In the genomic region with DNA sequence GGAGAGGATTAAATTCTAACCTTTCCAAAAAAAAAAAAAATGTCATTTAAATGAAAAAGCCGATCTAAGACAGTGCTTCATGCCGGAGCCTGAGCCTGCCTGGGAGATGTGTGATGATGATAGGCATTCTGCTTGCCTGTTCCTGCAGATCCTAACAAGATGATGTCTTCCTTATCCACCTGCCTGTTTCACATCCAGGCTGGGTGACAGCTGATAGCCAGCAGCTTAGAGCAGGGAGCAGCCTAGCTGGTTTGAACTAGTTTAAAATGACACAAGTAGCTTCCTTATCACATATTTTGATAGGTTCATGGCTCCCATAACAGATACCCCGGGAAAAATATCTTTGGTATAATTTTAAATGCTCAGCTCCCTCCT, we compare ENCODE assay signal across 33 cellular contexts.
DNase-seq lines count a peak whose midpoint lies in the region; ATAC-seq, FAIRE-seq and TF ChIP-seq lines count a peak whose summit lies in the region.
"Had no signal": no experiment of that assay in that cellular context is flagged by ENCODE, and none has a peak within 500 bp of the region (broad histone marks: within the 10 kb centered on the region; RNA-seq: fewer than 3 reads in every experiment).

No MANE protein-coding gene starts in this region.

- peak overlapping the region in 2 of 3 experiments; percentile 27 to 31 for H3K4me3 ChIP-seq in keratinocyte (ENCODE audit: control insufficient read depth in 2 of 3, extremely low read depth in 1 of 3, insufficient read depth in 2 of 3, low read depth in 1 of 3, low read length in 3 of 3)
- H3K4me3 ChIP-seq: adrenal gland, right lobe of liver, upper lobe of right lung had no signal

- ATAC-seq in GM18907 (IDR thresholded peaks at IDR 0.05; ENCODE audit: unreplicated experiment) = no peak
- no peak for ATAC-seq in GM21825 (IDR thresholded peaks at IDR 0.05; ENCODE audit: unreplicated experiment)
- ATAC-seq in GM21723 (IDR thresholded peaks at IDR 0.05; ENCODE audit: unreplicated experiment) = no peak
- ATAC-seq: activated T-cell treated with anti-CD3 and anti-CD28 coated beads, Interleukin-2, amount 50 U/mL, for 72 hours; left cardiac atrium; PC-3; right lobe of liver; stimulated activated effector memory CD8-positive, alpha-beta T cell treated with anti-CD3 and anti-CD28 coated beads, Interleukin-12 subunit alpha, Interleukin-12 subunit beta, amount 100 ng/mL, for 72 hours; upper lobe of right lung had no signal

- DNase-seq in NCI-H2171 treated with DMSO at 0.1 percent for 48 hours (lab: John Stamatoyannopoulos, UW) = peak; percentile 22
- DNase-seq in NCI-H2171 (lab: John Stamatoyannopoulos, UW) = no peak
- peak; percentile 99 for DNase-seq in SK-N-DZ (ENCODE audit: low spot score)
- DNase-seq in keratinocyte (ENCODE audit: low read depth, low spot score) = peak; percentile 76
- DNase-seq in type B pancreatic cell (ENCODE audit: extremely low spot score, unreplicated experiment) = no peak
- DNase-seq: activated CD4-positive, alpha-beta T cell treated with anti-CD3 and anti-CD28 coated beads, Interleukin-2, amount 10 ng/mL, durations not matched to agents 24 days and 14 days; activated naive CD4-positive, alpha-beta T cell treated with anti-CD3 and anti-CD28 coated beads for 36 hours; activated T-cell treated with anti-CD3 and anti-CD28 coated beads, Interleukin-2, amount 50 U/mL, for 72 hours; adrenal gland; AML-193; CD8-positive, alpha-beta memory T cell; effector CD8-positive, alpha-beta T cell; foreskin melanocyte; GDM1; H7; left cardiac atrium; NCI-H1105; NCI-H2029; NCI-H446 treated with DMSO at 0.1 percent for 48 hours; PC-3; right lobe of liver; SHP77; stimulated activated CD4-positive, alpha-beta T cell treated with anti-CD3 and anti-CD28 coated beads, Interleukin-4, amount 100 ng/mL, for 24 hours; substantia nigra; T1000; upper lobe of right lung had no signal

- peaks cover 29% of the 10 kb centered on the region for H3K4me1 ChIP-seq in keratinocyte (ENCODE audit: control insufficient read depth, extremely low read depth, insufficient read depth, low read length)
- H3K4me1 ChIP-seq: adrenal gland, right lobe of liver, upper lobe of right lung had no signal

- peak; percentile 97 for FAIRE-seq in keratinocyte (lab: Jason Lieb, UNC)
- FAIRE-seq: GM19239 had no signal

- dilution Hi-C loops in keratinocyte (cut with MboI; ENCODE audit: extremely low pct_ligation_motif_present, low sequenced_read_pairs) = no loop called here

- H3K27ac ChIP-seq in keratinocyte (ENCODE audit: control insufficient read depth, insufficient read depth, low read length) = peak overlapping the region; percentile 87
- H3K27ac ChIP-seq: adrenal gland, neutrophil, right lobe of liver, upper lobe of right lung had no signal

- H3K36me3 Mint-ChIP-seq in type B pancreatic cell = peaks cover 4% of the 10 kb centered on the region
- H3K36me3 Mint-ChIP-seq: CD8-positive, alpha-beta memory T cell; stimulated activated effector memory CD8-positive, alpha-beta T cell treated with anti-CD3 and anti-CD28 coated beads, Interleukin-12 subunit alpha, Interleukin-12 subunit beta, amount 100 ng/mL, for 72 hours had no signal

- peak overlapping the region; percentile 67 for H3K27ac Mint-ChIP-seq in type B pancreatic cell
- H3K27ac Mint-ChIP-seq: activated CD4-positive, alpha-beta T cell treated with anti-CD3 and anti-CD28 coated beads, Interleukin-2, amount 10 ng/mL, durations not matched to agents 24 days and 14 days; activated naive CD4-positive, alpha-beta T cell treated with anti-CD3 and anti-CD28 coated beads for 36 hours; activated T-cell treated with anti-CD3 and anti-CD28 coated beads, Interleukin-2, amount 50 U/mL, for 72 hours; progenitor cell of endocrine pancreas; stimulated activated effector memory CD8-positive, alpha-beta T cell treated with anti-CD3 and anti-CD28 coated beads, Interleukin-12 subunit alpha, Interleukin-12 subunit beta, amount 100 ng/mL, for 72 hours had no signal

- TF ChIP-seq CTCF in keratinocyte (optimal IDR thresholded peaks at IDR 0.05 in 1 of 3, IDR thresholded peaks at IDR 0.05 in 1 of 3, conservative IDR thresholded peaks at IDR 0.05 in 1 of 3; ENCODE audit: extremely low read depth in 1 of 3, insufficient read depth in 2 of 3, low read length in 3 of 3) (no peak), type B pancreatic cell (conservative IDR thresholded peaks at IDR 0.05) (no peak)

- no peaks in the 10 kb centered on the region for H3K36me3 ChIP-seq in keratinocyte (ENCODE audit: control insufficient read depth in 2 of 2, extremely low read depth in 1 of 2, insufficient read depth in 2 of 2, low read length in 2 of 2)
- H3K36me3 ChIP-seq: adrenal gland, neutrophil, right lobe of liver, upper lobe of right lung had no signal

- peak overlapping the region; percentile 10 for H3K9ac ChIP-seq in keratinocyte (ENCODE audit: control insufficient read depth, extremely low read depth, insufficient read depth, low read length)

- H3K9me3 Mint-ChIP-seq in type B pancreatic cell = no peaks in the 10 kb centered on the region
- H3K9me3 Mint-ChIP-seq: activated CD4-positive, alpha-beta T cell treated with anti-CD3 and anti-CD28 coated beads, Interleukin-2, amount 10 ng/mL, durations not matched to agents 24 days and 14 days; stimulated activated effector memory CD8-positive, alpha-beta T cell treated with anti-CD3 and anti-CD28 coated beads, Interleukin-12 subunit alpha, Interleukin-12 subunit beta, amount 100 ng/mL, for 72 hours had no signal

- H4K20me1 ChIP-seq in keratinocyte (ENCODE audit: control insufficient read depth, extremely low read depth, insufficient read depth, low read length) = no peaks in the 10 kb centered on the region

- H3K9me3 ChIP-seq in keratinocyte (ENCODE audit: control insufficient read depth, low read depth, low read length) = no peaks in the 10 kb centered on the region
- H3K9me3 ChIP-seq: adrenal gland, neutrophil, right lobe of liver, upper lobe of right lung had no signal

- H3K79me2 ChIP-seq in keratinocyte (ENCODE audit: control insufficient read depth, insufficient read depth, low read length) = no peaks in the 10 kb centered on the region

- H3K4me2 ChIP-seq in keratinocyte (ENCODE audit: control insufficient read depth, extremely low read depth, insufficient read depth, low read depth, low read length) = peak overlapping the region; percentile 60

- H3K9me1 ChIP-seq in keratinocyte (ENCODE audit: control insufficient read depth, extremely low read depth, insufficient read depth, low read length) = no peaks in the 10 kb centered on the region

- H3K4me3 Mint-ChIP-seq in type B pancreatic cell = no peak overlapping the region
- H3K4me3 Mint-ChIP-seq: activated CD4-positive, alpha-beta T cell treated with anti-CD3 and anti-CD28 coated beads, Interleukin-2, amount 10 ng/mL, durations not matched to agents 24 days and 14 days; activated naive CD4-positive, alpha-beta T cell treated with anti-CD3 and anti-CD28 coated beads for 36 hours; activated T-cell treated with anti-CD3 and anti-CD28 coated beads, Interleukin-2, amount 50 U/mL, for 72 hours; CD8-positive, alpha-beta memory T cell; stimulated activated effector memory CD8-positive, alpha-beta T cell treated with anti-CD3 and anti-CD28 coated beads, Interleukin-12 subunit alpha, Interleukin-12 subunit beta, amount 100 ng/mL, for 72 hours had no signal

- no peak overlapping the region for H2AFZ ChIP-seq in keratinocyte (ENCODE audit: control insufficient read depth, low read length)

- H3K27me3 ChIP-seq in keratinocyte (ENCODE audit: control insufficient read depth, extremely low read depth, insufficient read depth, low read length) = no peaks in the 10 kb centered on the region
- H3K27me3 ChIP-seq: upper lobe of right lung had no signal

- peaks cover 29% of the 10 kb centered on the region for H3K4me1 Mint-ChIP-seq in type B pancreatic cell (ENCODE audit: unreplicated experiment)
- H3K4me1 Mint-ChIP-seq: activated CD4-positive, alpha-beta T cell treated with anti-CD3 and anti-CD28 coated beads, Interleukin-2, amount 10 ng/mL, durations not matched to agents 24 days and 14 days; CD8-positive, alpha-beta memory T cell; stimulated activated effector memory CD8-positive, alpha-beta T cell treated with anti-CD3 and anti-CD28 coated beads, Interleukin-12 subunit alpha, Interleukin-12 subunit beta, amount 100 ng/mL, for 72 hours had no signal

- no peaks in the 10 kb centered on the region for H3K27me3 Mint-ChIP-seq in type B pancreatic cell
- H3K27me3 Mint-ChIP-seq: activated CD4-positive, alpha-beta T cell treated with anti-CD3 and anti-CD28 coated beads, Interleukin-2, amount 10 ng/mL, durations not matched to agents 24 days and 14 days; progenitor cell of endocrine pancreas had no signal

Comparison
In these comparisons a context has a peak if more than half of its experiments do, and no peak if none do; other contexts are left out.
1. DNase-seq: peak in NCI-H2171 treated with DMSO at 0.1 percent for 48 hours (single experiment), SK-N-DZ (single experiment) and keratinocyte (single experiment); none in NCI-H2171 (single experiment) and type B pancreatic cell (single experiment).